Comparison of ENCODE assay signal across 27 cellular contexts in the genomic region with DNA sequence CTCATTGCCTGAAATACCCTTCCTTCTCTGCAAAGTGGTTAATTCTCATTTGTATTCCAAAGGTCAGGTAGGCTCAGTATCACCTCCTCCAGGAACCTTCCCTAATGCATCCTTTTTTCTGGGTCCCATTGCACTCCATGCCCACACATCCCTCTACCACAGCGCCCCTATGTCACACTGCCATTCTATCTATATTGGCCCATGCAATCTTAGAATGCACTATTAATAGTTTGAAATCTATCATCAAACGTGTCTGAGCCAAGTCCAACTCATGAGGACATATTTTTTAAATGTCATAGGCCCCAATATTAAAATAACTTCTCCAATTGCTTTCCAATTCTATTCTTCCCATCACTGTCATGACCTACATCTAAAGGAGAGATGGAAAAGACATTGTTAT.
"Had no signal": no experiment of that assay in that cellular context is flagged by ENCODE, and none has a peak within 500 bp of the region (broad histone marks: within the 10 kb centered on the region; RNA-seq: fewer than 3 reads in every experiment).

No MANE protein-coding gene starts in this region.

- H3K36me3 ChIP-seq: neutrophil, pancreas, right lobe of liver, sigmoid colon, suprapubic skin, tibial artery, transverse colon, upper lobe of right lung, uterus had no signal

- DNase-seq: naive thymus-derived CD4-positive, alpha-beta T cell; natural killer cell; nucleus accumbens; pancreas; psoas muscle; right lobe of liver; sigmoid colon; small intestine; stimulated activated CD4-positive, alpha-beta T cell treated with anti-CD3 and anti-CD28 coated beads, Interleukin-1b, Interleukin-23, amount 100 ng/mL, for 48 hours; stimulated activated CD4-positive, alpha-beta T cell treated with anti-CD3 and anti-CD28 coated beads, Interleukin-4, amount 100 ng/mL, for 1 hour; stimulated activated CD4-positive, alpha-beta T cell treated with anti-CD3 and anti-CD28 coated beads, Interleukin-4, amount 100 ng/mL, for 4 hours; stimulated activated CD8-positive, alpha-beta memory T cell treated with anti-CD3 and anti-CD28 coated beads, Interleukin-4, amount 100 ng/mL, for 48 hours; stimulated activated naive CD4-positive, alpha-beta T cell; stimulated activated naive CD8-positive, alpha-beta T cell treated with anti-CD3 and anti-CD28 coated beads, Interleukin-15, amount 100 ng/mL, for 72 hours; stimulated activated naive CD8-positive, alpha-beta T cell treated with anti-CD3 and anti-CD28 coated beads, Interleukin-15, Interleukin-2, amounts not matched to agents 100 U/mL and 50 U/mL, for 24 hours; substantia nigra; testis; tibial artery; transverse colon; upper lobe of right lung; uterus had no signal

- H3K27me3 ChIP-seq: pancreas, right lobe of liver, testis, tibial artery, transverse colon, upper lobe of right lung, uterus had no signal

- H3K4me1 ChIP-seq: pancreas, right lobe of liver, sigmoid colon, testis, transverse colon, upper lobe of right lung, uterus had no signal

- H3K4me3 Mint-ChIP-seq: naive thymus-derived CD4-positive, alpha-beta T cell; natural killer cell; neural crest cell; stimulated activated memory B cell treated with anti-CD40 and anti-IgM and Interleukin-4, amounts not matched to agents 10 μg/mL and 1 μg/mL and 100 μg/mL, for 72 hours; stimulated activated naive CD8-positive, alpha-beta T cell treated with anti-CD3 and anti-CD28 coated beads, Interleukin-15, amount 100 ng/mL, for 72 hours; type B pancreatic cell had no signal

- H3K9me3 ChIP-seq: neutrophil, pancreas, psoas muscle, right lobe of liver, sigmoid colon, suprapubic skin, testis, tibial artery, transverse colon, upper lobe of right lung, uterus had no signal

- H3K4me3 ChIP-seq: pancreas, psoas muscle, right lobe of liver, sigmoid colon, suprapubic skin, testis, tibial artery, transverse colon, upper lobe of right lung, uterus had no signal

- H3K27me3 Mint-ChIP-seq: stimulated activated memory B cell treated with anti-CD40 and anti-IgM and Interleukin-4, amounts not matched to agents 10 μg/mL and 1 μg/mL and 100 μg/mL, for 72 hours had no signal

- H3K9me3 Mint-ChIP-seq: nephron, neural crest cell, type B pancreatic cell had no signal

- ATAC-seq: naive thymus-derived CD4-positive, alpha-beta T cell; natural killer cell; pancreas; right lobe of liver; stimulated activated memory B cell treated with anti-CD40 and anti-IgM and Interleukin-4, amounts not matched to agents 10 μg/mL and 1 μg/mL and 100 μg/mL, for 72 hours; stimulated activated naive CD8-positive, alpha-beta T cell treated with anti-CD3 and anti-CD28 coated beads, Interleukin-15, amount 100 ng/mL, for 72 hours; stimulated activated naive CD8-positive, alpha-beta T cell treated with anti-CD3 and anti-CD28 coated beads, Interleukin-15, Interleukin-2, amounts not matched to agents 100 U/mL and 50 U/mL, for 24 hours; upper lobe of right lung had no signal

- H3K27ac ChIP-seq: neutrophil, pancreas, psoas muscle, right lobe of liver, sigmoid colon, suprapubic skin, testis, tibial artery, transverse colon, upper lobe of right lung, uterus had no signal

- H3K4me1 Mint-ChIP-seq: naive thymus-derived CD4-positive, alpha-beta T cell; natural killer cell; stimulated activated memory B cell treated with anti-CD40 and anti-IgM and Interleukin-4, amounts not matched to agents 10 μg/mL and 1 μg/mL and 100 μg/mL, for 72 hours; stimulated activated naive CD8-positive, alpha-beta T cell treated with anti-CD3 and anti-CD28 coated beads, Interleukin-15, amount 100 ng/mL, for 72 hours had no signal

- H3K36me3 Mint-ChIP-seq: naive thymus-derived CD4-positive, alpha-beta T cell; natural killer cell; stimulated activated memory B cell treated with anti-CD40 and anti-IgM and Interleukin-4, amounts not matched to agents 10 μg/mL and 1 μg/mL and 100 μg/mL, for 72 hours; type B pancreatic cell had no signal

- H3K27ac Mint-ChIP-seq: naive thymus-derived CD4-positive, alpha-beta T cell; natural killer cell; nephron; stimulated activated memory B cell treated with anti-CD40 and anti-IgM and Interleukin-4, amounts not matched to agents 10 μg/mL and 1 μg/mL and 100 μg/mL, for 72 hours; stimulated activated naive CD8-positive, alpha-beta T cell treated with anti-CD3 and anti-CD28 coated beads, Interleukin-15, amount 100 ng/mL, for 72 hours; type B pancreatic cell had no signal
